1 cellular context compared by ENCODE assay signal in genomic region chr4:87390055-87390454, GRCh38.
A peak's percentile ranks its signal among the peaks of the same experiment; 100 is the strongest.
TF ChIP-seq lines count a peak whose summit lies in the region.

No MANE protein-coding gene starts in this region.

TF ChIP-seq in liver, 16 proteins besides CTCF, POLR2A, EP300 and RAD21:
- peak; percentile 95 for TF ChIP-seq YY1 (IDR thresholded peaks at IDR 0.05)
